Comparison of ENCODE assay signal across 1 cellular context in genomic region chr17:27566673-27567562, GRCh38.
TF ChIP-seq lines count a peak whose summit lies in the region.

No MANE protein-coding gene starts in this region.

TF ChIP-seq in endothelial cell of umbilical vein, 7 proteins besides CTCF, POLR2A, EP300 and RAD21 (continued from another document):
- TF ChIP-seq JUN (IDR thresholded peaks at IDR 0.05; ENCODE audit: borderline replicate concordance, insufficient read depth, insufficient read length, low read depth) = no peak
- no peak for TF ChIP-seq MYC (IDR thresholded peaks at IDR 0.05; ENCODE audit: low read depth, low read length)
- TF ChIP-seq FOS (IDR thresholded peaks at IDR 0.05; ENCODE audit: borderline replicate concordance, insufficient read depth, low read length) = no peak
- TF ChIP-seq MAX (IDR thresholded peaks at IDR 0.05; ENCODE audit: insufficient read depth, insufficient read length) = no peak
- no peak for TF ChIP-seq POLR2AphosphoS5 (IDR thresholded peaks at IDR 0.05; ENCODE audit: insufficient read depth, low read depth, low read length)
- no peak for TF ChIP-seq EZH2 (IDR thresholded peaks at IDR 0.05; ENCODE audit: borderline replicate concordance, low read depth, low read length, severe bottlenecking)
TF ChIP-seq in endothelial cell of umbilical vein: peak in this region for 0.
